8 cellular contexts compared by ENCODE assay signal in the genomic region with DNA sequence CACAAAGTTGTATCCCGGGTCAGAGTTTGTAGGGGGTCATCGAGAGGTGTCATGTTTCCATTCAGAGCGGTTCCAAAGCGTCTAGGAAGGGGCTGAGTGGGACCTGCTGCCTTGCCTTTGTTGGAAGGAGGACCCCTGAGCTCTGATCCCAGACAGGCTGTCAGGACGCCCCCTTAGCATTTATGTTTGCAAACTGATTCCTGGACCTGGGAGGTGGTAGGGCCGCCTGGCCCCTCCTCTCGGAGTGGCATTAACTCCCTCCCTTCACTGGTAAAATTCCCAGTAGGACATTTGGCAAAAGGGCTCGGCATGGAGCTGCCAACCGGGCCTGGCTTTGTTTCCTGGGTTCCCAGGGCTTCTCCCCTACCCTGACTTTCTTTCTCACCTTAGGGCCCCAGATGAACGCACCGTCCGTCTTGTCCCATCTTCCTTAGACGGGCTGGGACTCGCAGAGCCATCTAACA. TPM values are rescaled to one million over a fixed set of nuclear protein-coding genes. Genes with fewer than 3 reads are reported as not detected.
DNase-seq lines count a peak whose midpoint lies in the region; ATAC-seq, FAIRE-seq and TF ChIP-seq lines count a peak whose summit lies in the region.

No MANE protein-coding gene starts in this region.

- H3K36me3 Mint-ChIP-seq in activated T-cell treated with anti-CD3 and anti-CD28 coated beads, Interleukin-2, amount 50 U/mL, for 4 hours (ENCODE audit: insufficient read depth) = no peaks in the 10 kb centered on the region

- DNase-seq in activated T-cell treated with anti-CD3 and anti-CD28 coated beads, Interleukin-2, amount 50 U/mL, for 4 hours = no peak
- no peak for DNase-seq in activated T-cell treated with anti-CD3 and anti-CD28 coated beads, Interleukin-2, amount 50 U/mL, for 48 hours
- DNase-seq in GM12878 (ENCODE audit: low read depth, low spot score) = no peak
- DNase-seq in right lobe of liver = peak in 2 of 3 donors; percentile 32 to 68
- no peak for DNase-seq in tibial nerve (ENCODE audit: low spot score in 2 of 2)
- DNase-seq in dedifferentiated amniotic fluid mesenchymal stem cell (ENCODE audit: extremely low spot score) = no peak

- CTCF ChIA-PET in GM12878 (lab: Yijun Ruan, JAX) = interaction anchor here (0.6 to 12.2 kb wide), 14 partner anchors 9 to 550 kb away, joined by 3 to 145 read pairs (median 6); partner anchors contain the start of gene CDKN2AIPNL

- POLR2A ChIA-PET in GM12878 (lab: Charles Lee) = interaction anchor here (0.5 to 6.8 kb wide), 10 partner anchors 12 to 408 kb away, joined by 3 to 60 read pairs (median 5); partner anchors contain the start of genes CDKN2AIPNL and PPP2CA

- TF ChIP-seq EP300 in GM12878 (IDR thresholded peaks at IDR 0.05; ENCODE audit: borderline replicate concordance in 1 of 2, control insufficient read depth in 1 of 2, low read depth in 2 of 2, low read length in 2 of 2) (no peak), tibial nerve (IDR thresholded peaks at IDR 0.05) (no peak)

- H3K4me1 ChIP-seq in GM12878 (ENCODE audit: control insufficient read depth, insufficient read depth, low read length) (peaks cover 7% of the 10 kb centered on the region), right lobe of liver (peaks cover 0 to 33% (median 13%) of the 10 kb centered on the region in 4 donors), tibial nerve (peaks cover 0 to 62% (median 39%) of the 10 kb centered on the region in 4 donors)

- peaks cover 0 to 4% of the 10 kb centered on the region in 2 experiments; a peak in 3 of 4 replicates for H3K36me3 ChIP-seq in GM12878 (ENCODE audit: control insufficient read depth in 2 of 2, insufficient read depth in 2 of 2, low read length in 1 of 2)
- H3K36me3 ChIP-seq in right lobe of liver = no peaks in the 10 kb centered on the region
- no peaks in the 10 kb centered on the region for H3K36me3 ChIP-seq in tibial nerve

- peaks cover 54% of the 10 kb centered on the region for H3K4me1 Mint-ChIP-seq in activated T-cell treated with anti-CD3 and anti-CD28 coated beads, Interleukin-2, amount 50 U/mL, for 4 hours (ENCODE audit: low read depth)

- H3K4me2 ChIP-seq in GM12878 (ENCODE audit: control insufficient read depth, insufficient read depth) = peak overlapping the region; percentile 93

- TF ChIP-seq POLR2A in GM12878 (IDR thresholded peaks at IDR 0.05; ENCODE audit: low read depth, low read length) = no peak
- TF ChIP-seq POLR2A in right lobe of liver (IDR thresholded peaks at IDR 0.05) = no peak
- no peak for TF ChIP-seq POLR2A in tibial nerve (IDR thresholded peaks at IDR 0.05)

- H3K27me3 ChIP-seq in GM12878 (replicated peaks in 1 of 2; ENCODE audit: control insufficient read depth in 2 of 2, insufficient read depth in 2 of 2, low read length in 1 of 2) (no peaks in the 10 kb centered on the region), right lobe of liver (no peaks in the 10 kb centered on the region), tibial nerve (no peaks in the 10 kb centered on the region)

- peaks cover 78% of the 10 kb centered on the region for H3K79me2 ChIP-seq in GM12878 (ENCODE audit: control insufficient read depth, insufficient read depth, low read length)

- H3K9me3 ChIP-seq in GM12878 (replicated peaks; ENCODE audit: control insufficient read depth, insufficient read depth, low read length) (no peaks in the 10 kb centered on the region), right lobe of liver (no peaks in the 10 kb centered on the region), tibial nerve (no peaks in the 10 kb centered on the region)

- peak overlapping the region; percentile 51 for H2AFZ ChIP-seq in GM12878 (ENCODE audit: control insufficient read depth, low read depth, low read length)

- H3K9ac ChIP-seq in GM12878 (ENCODE audit: control insufficient read depth, insufficient read depth, low read length) = peak overlapping the region; percentile 78

- H3K4me3 Mint-ChIP-seq in activated T-cell treated with anti-CD3 and anti-CD28 coated beads, Interleukin-2, amount 50 U/mL, for 4 hours = peak overlapping the region; percentile 99

- WGBS in GM12878 (ENCODE audit: insufficient coverage, insufficient replicate concordance, low lambda C conversion rate, missing lambda C conversion rate) = 31% methylated on average over 14 of the region's 14 CpGs
- 21% methylated on average over 9 of the region's 14 CpGs for WGBS in right lobe of liver (ENCODE audit: insufficient coverage, low coverage, low lambda C conversion rate, missing lambda C conversion rate)
- 18 to 19% methylated on average over 14 of the region's 14 CpGs for WGBS in tibial nerve, 2 donors

- SMC1A ChIA-PET in GM12878 (lab: Charles Lee; ENCODE audit: uncharacterized antibody, unreplicated experiment) = interaction anchor here (0.9 to 13.4 kb wide), 8 partner anchors 16 to 156 kb away, joined by 3 to 148 read pairs (median 6); partner anchors contain the start of genes CDKN2AIPNL and UBE2B

- no peaks in the 10 kb centered on the region for H3K27me3 Mint-ChIP-seq in activated T-cell treated with anti-CD3 and anti-CD28 coated beads, Interleukin-2, amount 50 U/mL, for 4 hours (ENCODE audit: low read depth)

- in situ Hi-C loops in GM12878 (cut with MboI) = no loop called here

- H3K4me3 ChIP-seq in GM12878 = peak overlapping the region; percentile 91
- peak overlapping the region; percentile 73 to 88 (median 87) for H3K4me3 ChIP-seq in right lobe of liver
- H3K4me3 ChIP-seq in tibial nerve = peak overlapping the region; percentile 63 to 99 (median 91)

- intact Hi-C loops in GM12878 (cut with micrococcal nuclease; ENCODE audit: unreplicated experiment) = loop anchor here (2.0 to 5.0 kb wide), 3 partner anchors 27 to 61 kb away; no protein-coding TSS in a partner anchor
- intact Hi-C loops in right lobe of liver (cut with DNase I) = loop anchor here in 1 of 2 donors (5.0 kb wide), 1 partner anchor 44 kb away; no protein-coding TSS in a partner anchor

- no TSS peak for BruUV-seq in GM12878 (replicated peaks; lab: Mats Ljungman, UMichigan)

- ATAC-seq in activated T-cell treated with anti-CD3 and anti-CD28 coated beads, Interleukin-2, amount 50 U/mL, for 4 hours = no peak
- ATAC-seq in GM12878 (no peak), right lobe of liver (peak in 3 of 4 donors; percentile 7 to 39 (median 9)), GM19452 (IDR thresholded peaks at IDR 0.05; ENCODE audit: unreplicated experiment) (no peak), GM18502 (IDR thresholded peaks at IDR 0.05; ENCODE audit: poor library complexity, unreplicated experiment) (no peak)

- no peak for TF ChIP-seq RAD21 in GM12878 (IDR thresholded peaks at IDR 0.05; ENCODE audit: insufficient read depth, low read depth, low read length)

- RAD21 ChIA-PET in GM12878 (lab: Charles Lee; ENCODE audit: unreplicated experiment) = interaction anchor here (0.7 to 11.0 kb wide), 11 partner anchors 10 to 158 kb away, joined by 3 to 144 read pairs (median 4); no protein-coding TSS in a partner anchor

- TF ChIP-seq CTCF in GM12878 (IDR thresholded peaks at IDR 0.05 in 2 of 3, conservative IDR thresholded peaks at IDR 0.05 in 1 of 3; ENCODE audit: control insufficient read depth in 2 of 3, extremely low read depth in 1 of 3, insufficient read depth in 1 of 3, low read depth in 3 of 3, low read length in 3 of 3) = no peak
- no peak for TF ChIP-seq CTCF in right lobe of liver (IDR thresholded peaks at IDR 0.05)
- TF ChIP-seq CTCF in tibial nerve (IDR thresholded peaks at IDR 0.05) = no peak

- no peaks in the 10 kb centered on the region for H3K9me3 Mint-ChIP-seq in activated T-cell treated with anti-CD3 and anti-CD28 coated beads, Interleukin-2, amount 50 U/mL, for 4 hours

- peak overlapping the region; percentile 68 for H3K27ac ChIP-seq in GM12878 (ENCODE audit: control insufficient read depth, insufficient read depth)
- H3K27ac ChIP-seq in right lobe of liver = peak overlapping the region; percentile 66 to 97 (median 96)
- peak overlapping the region; percentile 98 to 100 (median 99) for H3K27ac ChIP-seq in tibial nerve

- no peak for FAIRE-seq in GM12878 (lab: Jason Lieb, UNC)

- no peaks in the 10 kb centered on the region for H4K20me1 ChIP-seq in GM12878 (ENCODE audit: control insufficient read depth, insufficient read depth)

TF ChIP-seq in GM12878, 131 proteins besides CTCF, POLR2A, EP300 and RAD21:
- no peak for TF ChIP-seq RCOR1 (conservative IDR thresholded peaks at IDR 0.05; ENCODE audit: low read depth, low read length)
- TF ChIP-seq POLR2AphosphoS2 (IDR thresholded peaks at IDR 0.05; ENCODE audit: low read depth, low read length) = 0 out of 2 replicates have a peak, but pooled peaks have one; percentile 5
- no peak for TF ChIP-seq SMAD5 (IDR thresholded peaks at IDR 0.05; ENCODE audit: low read depth)

RNA-seq across cellular contexts. Expression of gene JADE2, which starts 2.5 kb away (rescaled TPM):
- total RNA-seq in activated T-cell treated with anti-CD3 and anti-CD28 coated beads, Interleukin-2, amount 50 U/mL, for 4 hours = 10 to 100 TPM; 73.6 to 83.6 (median 76.8) TPM
- total RNA-seq in GM12878 (2013; cell fraction: nucleolus; rRNA removed) = 71.9 and 78.0 TPM in 2 replicates
- total RNA-seq in GM12878 (2014; rRNA removed) (35.9 and 40.0 TPM in 2 replicates), GM12878 (2014; rRNA removed; fragmentation: Illumina TruSeq; extraction: Trizol) (19.9 and 23.6 TPM in 2 replicates), GM12878 (2021) (66.1 and 67.0 TPM in 2 replicates), right lobe of liver (10 to 100 TPM in 1 of 6 experiments, 1 to 10 TPM in 5; 6.1 to 14.8 (median 8.4) TPM), tibial nerve (10 to 100 TPM; 58.8 to 90.6 (median 73.9) TPM)
- 9.3 TPM for polyA plus RNA-seq in GM12878 (2011; ENCODE audit: low read depth)
- polyA plus RNA-seq in GM12878 (2011; rRNA removed) (18.7 and 31.5 TPM in 2 replicates), GM12878 (2014; fragmentation: Illumina TruSeq; extraction: Trizol) (11.3 and 21.2 TPM in 2 replicates), GM12878 (2014; fragmentation: Nextera tagmentation; extraction: Ambion mirVana) (1 to 10 TPM; 1.5 to 2.3 TPM), GM12878 (2014; rRNA removed) (35.3 and 46.9 TPM in 2 replicates), GM12878 (2016; fragmentation: Nextera tagmentation; extraction: Ambion mirVana) (10 to 100 TPM; 13.1 to 15.6 TPM)
- polyA plus RNA-seq in GM12878 (2011; cell fraction: cytosol; rRNA removed) = 32.4 and 44.8 TPM in 2 replicates
- 47.8 and 58.6 TPM in 2 replicates for polyA plus RNA-seq in GM12878 (2011; cell fraction: nucleus; rRNA removed)
- polyA plus RNA-seq in GM12878 (2012) = 22.9 and 26.2 TPM in 2 replicates
- polyA minus RNA-seq in GM12878 (2011; rRNA and poly(A)+ RNA removed) = 47.3 and 68.9 TPM in 2 replicates
- polyA minus RNA-seq in GM12878 (2011; cell fraction: cytosol; rRNA and poly(A)+ RNA removed) = 22.5 and 26.8 TPM in 2 replicates
- polyA minus RNA-seq in GM12878 (2011; cell fraction: nucleus; rRNA and poly(A)+ RNA removed) = 21.9 and 35.7 TPM in 2 replicates

Comparison
In these comparisons a context has a peak if more than half of its experiments do, and no peak if none do; other contexts are left out.
1. ATAC-seq: peak in right lobe of liver (3 of 4); none in activated T-cell treated with anti-CD3 and anti-CD28 coated beads, Interleukin-2, amount 50 U/mL, for 4 hours (0 of 2), GM12878 (single experiment), GM19452 (single experiment) and GM18502 (single experiment).
2. DNase-seq: peak in right lobe of liver (2 of 3); none in activated T-cell treated with anti-CD3 and anti-CD28 coated beads, Interleukin-2, amount 50 U/mL, for 4 hours (single experiment), activated T-cell treated with anti-CD3 and anti-CD28 coated beads, Interleukin-2, amount 50 U/mL, for 48 hours (0 of 2), GM12878 (single experiment), tibial nerve (0 of 2) and dedifferentiated amniotic fluid mesenchymal stem cell (single experiment).
3. Peak in every context shown above with its lines, with median percentiles within 50 percentile points of each other: H3K27ac ChIP-seq and H3K4me3 ChIP-seq.